25 cellular contexts compared by ENCODE assay signal in the genomic region with DNA sequence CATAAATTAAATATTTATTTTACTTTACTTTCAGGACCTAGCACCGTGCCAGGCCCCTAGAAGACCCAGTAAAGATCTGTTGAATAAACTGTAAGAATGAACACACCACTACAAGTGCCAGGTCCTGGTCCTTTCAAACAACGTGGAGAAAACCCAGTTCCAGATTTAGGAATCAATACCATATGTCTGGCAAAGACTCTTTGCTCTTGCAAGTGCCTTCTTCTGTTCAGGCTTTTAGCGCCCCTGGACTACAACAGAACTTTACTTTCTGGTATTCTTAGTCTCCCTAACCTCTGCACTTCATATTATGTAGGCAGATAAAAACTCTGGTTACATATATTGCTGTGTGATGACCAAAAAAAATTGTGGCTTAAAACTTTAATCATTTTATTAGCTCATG.
"Had no signal": no experiment of that assay in that cellular context is flagged by ENCODE, and none has a peak within 500 bp of the region (broad histone marks: within the 10 kb centered on the region; RNA-seq: fewer than 3 reads in every experiment).

No MANE protein-coding gene starts in this region.

- H3K9me3 ChIP-seq: body of pancreas, mucosa of descending colon, SK-N-SH, spleen, thyroid gland, upper lobe of right lung had no signal

- H3K27me3 ChIP-seq: body of pancreas, spleen, thyroid gland, upper lobe of right lung had no signal

- ATAC-seq: activated CD4-positive, CD25-positive, alpha-beta regulatory T cell treated with anti-CD3 and anti-CD28 coated beads, Interleukin-2, amount 50 U/mL, for 24 hours; activated naive CD8-positive, alpha-beta T cell treated with anti-CD3 and anti-CD28 coated beads, Interleukin-2, amount 50 U/mL, for 24 hours; body of pancreas; mucosa of descending colon; stimulated activated naive CD8-positive, alpha-beta T cell treated with anti-CD3 and anti-CD28 coated beads, Interleukin-15, Interleukin-2, amounts not matched to agents 100 U/mL and 50 U/mL, for 24 hours; upper lobe of right lung had no signal

- H3K4me3 Mint-ChIP-seq: activated CD4-positive, alpha-beta memory T cell treated with anti-CD3 and anti-CD28 coated beads, Interleukin-2, amount 10 ng/mL, durations not matched to agents 7 days and 5 days; activated CD4-positive, alpha-beta T cell treated with anti-CD3 and anti-CD28 coated beads, Interleukin-2, amount 10 ng/mL, durations not matched to agents 24 days and 14 days; activated naive CD4-positive, alpha-beta T cell treated with anti-CD3 and anti-CD28 coated beads, Interleukin-2, amount 10 ng/mL, durations not matched to agents 7 days and 5 days; activated naive CD8-positive, alpha-beta T cell treated with anti-CD3 and anti-CD28 coated beads, Interleukin-2, amount 50 U/mL, for 24 hours; memory B cell; T-helper 2 cell treated with Interferon-gamma antibody and Interleukin-4, amounts not matched to agents 5 μg/mL and 100 μg/mL, for 36 hours had no signal

- H3K36me3 ChIP-seq: upper lobe of right lung had no signal

- H3K4me3 ChIP-seq: body of pancreas, mucosa of descending colon, spleen, thyroid gland, upper lobe of right lung had no signal

- H3K27me3 Mint-ChIP-seq: activated CD4-positive, alpha-beta memory T cell treated with anti-CD3 and anti-CD28 coated beads, Interleukin-2, amount 10 ng/mL, durations not matched to agents 7 days and 5 days; activated naive CD8-positive, alpha-beta T cell treated with anti-CD3 and anti-CD28 coated beads, Interleukin-2, amount 50 U/mL, for 24 hours; memory B cell; progenitor cell of endocrine pancreas had no signal

- DNase-seq: activated CD4-positive, alpha-beta memory T cell treated with anti-CD3 and anti-CD28 coated beads, Interleukin-2, amount 10 ng/mL, durations not matched to agents 7 days and 5 days; activated CD4-positive, alpha-beta T cell treated with anti-CD3 and anti-CD28 coated beads, Interleukin-2, amount 10 ng/mL, durations not matched to agents 24 days and 14 days; activated effector memory CD4-positive, alpha-beta T cell treated with anti-CD3 and anti-CD28 coated beads, Interleukin-2, amount 50 U/mL, for 16 hours; activated naive CD4-positive, alpha-beta T cell treated with anti-CD3 and anti-CD28 coated beads, Interleukin-2, amount 10 ng/mL, durations not matched to agents 7 days and 5 days; activated naive CD8-positive, alpha-beta T cell treated with anti-CD3 and anti-CD28 coated beads, Interleukin-2, amount 50 U/mL, for 24 hours; anterior cingulate cortex; body of pancreas; central memory CD4-positive, alpha-beta T cell; dermis blood vessel endothelial cell; effector CD8-positive, alpha-beta T cell; hippocampal formation; kidney glomerular epithelial cell; mucosa of descending colon; retina; SK-N-SH; spleen; stimulated activated CD4-positive, alpha-beta T cell treated with anti-CD3 and anti-CD28 coated beads, Interleukin-4, amount 100 ng/mL, for 4 hours; stimulated activated naive CD8-positive, alpha-beta T cell treated with anti-CD3 and anti-CD28 coated beads, Interleukin-15, Interleukin-2, amounts not matched to agents 100 U/mL and 50 U/mL, for 24 hours; thyroid gland; upper lobe of right lung had no signal

- H3K27ac ChIP-seq: body of pancreas, spleen, thyroid gland, upper lobe of right lung, VCaP had no signal

- H3K27ac Mint-ChIP-seq: activated CD4-positive, alpha-beta memory T cell treated with anti-CD3 and anti-CD28 coated beads, Interleukin-2, amount 10 ng/mL, durations not matched to agents 7 days and 5 days; activated CD4-positive, alpha-beta T cell treated with anti-CD3 and anti-CD28 coated beads, Interleukin-2, amount 10 ng/mL, durations not matched to agents 24 days and 14 days; activated naive CD4-positive, alpha-beta T cell treated with anti-CD3 and anti-CD28 coated beads, Interleukin-2, amount 10 ng/mL, durations not matched to agents 7 days and 5 days; activated naive CD8-positive, alpha-beta T cell treated with anti-CD3 and anti-CD28 coated beads, Interleukin-2, amount 50 U/mL, for 24 hours; memory B cell; progenitor cell of endocrine pancreas; T-helper 2 cell treated with Interferon-gamma antibody and Interleukin-4, amounts not matched to agents 5 μg/mL and 100 μg/mL, for 36 hours had no signal

- H3K9me3 Mint-ChIP-seq: activated CD4-positive, alpha-beta memory T cell treated with anti-CD3 and anti-CD28 coated beads, Interleukin-2, amount 10 ng/mL, durations not matched to agents 7 days and 5 days; activated CD4-positive, alpha-beta T cell treated with anti-CD3 and anti-CD28 coated beads, Interleukin-2, amount 10 ng/mL, durations not matched to agents 24 days and 14 days; activated naive CD4-positive, alpha-beta T cell treated with anti-CD3 and anti-CD28 coated beads, Interleukin-2, amount 10 ng/mL, durations not matched to agents 7 days and 5 days; activated naive CD8-positive, alpha-beta T cell treated with anti-CD3 and anti-CD28 coated beads, Interleukin-2, amount 50 U/mL, for 24 hours; T-helper 2 cell treated with Interferon-gamma antibody and Interleukin-4, amounts not matched to agents 5 μg/mL and 100 μg/mL, for 36 hours had no signal
